In genomic region chr3:21830541-21830940, GRCh38 we compare ENCODE assay signal across 15 cellular contexts.
DNase-seq lines count a peak whose midpoint lies in the region; ATAC-seq and TF ChIP-seq lines count a peak whose summit lies in the region.
"Had no signal": no experiment of that assay in that cellular context is flagged by ENCODE, and none has a peak within 500 bp of the region (broad histone marks: within the 10 kb centered on the region; RNA-seq: fewer than 3 reads in every experiment).

No MANE protein-coding gene starts in this region.

- intact Hi-C loops in ascending aorta (cut with DNase I) = no loop called here

- DNase-seq in ascending aorta (ENCODE audit: low spot score in 2 of 2) (no peak), smooth muscle cell (lab: John Stamatoyannopoulos, UW; ENCODE audit: unreplicated experiment) (no peak), NCI-H1694 treated with DMSO at 0.1 percent for 48 hours (lab: John Stamatoyannopoulos, UW) (no peak)
- DNase-seq in stimulated activated naive CD8-positive, alpha-beta T cell treated with anti-CD3 and anti-CD28 coated beads, Interleukin-15, Interleukin-2, amounts not matched to agents 100 U/mL and 50 U/mL, for 24 hours = no peak
- DNase-seq: C1 segment of cervical spinal cord; Caco-2; CD4-positive, alpha-beta memory T cell; DMS153; DND-41; H9 had no signal

- no peaks in the 10 kb centered on the region for H3K9me3 ChIP-seq in ascending aorta
- no peaks in the 10 kb centered on the region for H3K9me3 ChIP-seq in mesodermal cell (ENCODE audit: control insufficient read depth, low read length)
- H3K9me3 ChIP-seq in smooth muscle cell (replicated peaks; ENCODE audit: low read depth) = no peaks in the 10 kb centered on the region
- H3K9me3 ChIP-seq: Caco-2 had no signal

- TF ChIP-seq CTCF in ascending aorta (IDR thresholded peaks at IDR 0.05) = no peak
- TF ChIP-seq CTCF in smooth muscle cell (IDR thresholded peaks at IDR 0.05; ENCODE audit: borderline replicate concordance, insufficient read depth, poor library complexity, severe bottlenecking) = no peak

- H3F3A ChIP-seq in smooth muscle cell (ENCODE audit: low read depth) = no peaks in the 10 kb centered on the region

- peak overlapping the region; percentile 47 for H2AFZ ChIP-seq in smooth muscle cell (ENCODE audit: low read depth)
- H2AFZ ChIP-seq: GM23338 had no signal

- H3K27me3 ChIP-seq in ascending aorta (no peaks in the 10 kb centered on the region), smooth muscle cell (ENCODE audit: low read depth) (peaks cover 3% of the 10 kb centered on the region)

- H3K27ac ChIP-seq in ascending aorta (peak overlapping the region; percentile 54 to 56), mesodermal cell (ENCODE audit: low read depth, low read length, severe bottlenecking) (peak overlapping the region; percentile 30), smooth muscle cell (ENCODE audit: low read depth) (no peak overlapping the region)

- WGBS in mesodermal cell (ENCODE audit: insufficient coverage in 2 of 2), 2 experiments = no CpG with 5 or more reads among the region's 2 CpGs
- 27% methylated on average over 2 of the region's 2 CpGs for whole genome bisulfite sequencing in smooth muscle cell (ENCODE audit: low lambda C conversion rate)

- peaks cover 0 to 3% of the 10 kb centered on the region in 2 donors for H3K4me1 ChIP-seq in ascending aorta
- peaks cover 10% of the 10 kb centered on the region for H3K4me1 ChIP-seq in mesodermal cell (ENCODE audit: control insufficient read depth, insufficient read depth, low read length, poor library complexity, severe bottlenecking)
- no peaks in the 10 kb centered on the region for H3K4me1 ChIP-seq in smooth muscle cell (ENCODE audit: low read depth)
- H3K4me1 ChIP-seq: Caco-2 had no signal

- H4K20me1 ChIP-seq in smooth muscle cell (ENCODE audit: low read depth) = no peaks in the 10 kb centered on the region

- H3K36me3 ChIP-seq in ascending aorta = no peaks in the 10 kb centered on the region
- no peaks in the 10 kb centered on the region for H3K36me3 ChIP-seq in mesodermal cell (ENCODE audit: control insufficient read depth, insufficient read depth, low read length)
- H3K36me3 ChIP-seq in smooth muscle cell (ENCODE audit: low read depth) = no peaks in the 10 kb centered on the region

- no peak overlapping the region for H3K4me3 ChIP-seq in ascending aorta
- H3K4me3 ChIP-seq in mesodermal cell (ENCODE audit: extremely low read depth, insufficient read depth, low read length, poor library complexity, severe bottlenecking) = no peak overlapping the region
- no peak overlapping the region for H3K4me3 ChIP-seq in smooth muscle cell
- H3K4me3 ChIP-seq: GM23338 had no signal

- no peaks in the 10 kb centered on the region for H3K79me2 ChIP-seq in smooth muscle cell (ENCODE audit: low read depth)

- H3K4me2 ChIP-seq in smooth muscle cell = no peak overlapping the region
- H3K4me2 ChIP-seq: GM23338 had no signal

- ATAC-seq in GM19467 (IDR thresholded peaks at IDR 0.05; ENCODE audit: unreplicated experiment) = no peak
- ATAC-seq in stimulated activated naive CD8-positive, alpha-beta T cell treated with anti-CD3 and anti-CD28 coated beads, Interleukin-15, Interleukin-2, amounts not matched to agents 100 U/mL and 50 U/mL, for 24 hours = no peak
- ATAC-seq in esophagus mucosa = no peak
- ATAC-seq: GM23338, HCT116 had no signal

- H3K9ac ChIP-seq in smooth muscle cell (ENCODE audit: low read depth) = no peak overlapping the region
